29 cellular contexts compared by ENCODE assay signal in the genomic region with DNA sequence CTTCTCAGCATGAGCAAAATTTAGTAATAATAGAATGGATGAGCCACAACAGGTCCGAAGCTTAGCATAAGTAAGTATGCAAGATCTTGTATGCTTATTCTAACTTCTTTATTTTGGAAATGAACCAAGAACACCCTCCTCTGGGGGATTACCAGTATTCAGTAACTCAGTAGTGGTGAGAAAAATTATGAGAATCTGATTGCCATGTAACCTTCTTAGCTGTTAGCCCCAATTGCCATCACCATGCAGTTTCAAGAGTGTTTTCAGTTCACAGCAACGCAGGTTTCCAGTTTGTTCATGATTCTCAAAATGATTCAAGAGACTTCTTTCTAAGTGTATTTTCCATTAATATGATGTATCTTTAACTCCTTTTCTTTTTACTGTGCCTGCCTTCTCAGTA.
"Had no signal": no experiment of that assay in that cellular context is flagged by ENCODE, and none has a peak within 500 bp of the region (broad histone marks: within the 10 kb centered on the region; RNA-seq: fewer than 3 reads in every experiment).

No MANE protein-coding gene starts in this region.

- H3K9me3 ChIP-seq: colonic mucosa, esophagus muscularis mucosa, esophagus squamous epithelium, gastrocnemius medialis, gastroesophageal sphincter had no signal

- H3K36me3 ChIP-seq: colonic mucosa, esophagus muscularis mucosa, esophagus squamous epithelium, gastrocnemius medialis, gastroesophageal sphincter, heart left ventricle, heart right ventricle had no signal

- H3K4me3 ChIP-seq: colonic mucosa, coronary artery, dorsolateral prefrontal cortex, esophagus muscularis mucosa, esophagus squamous epithelium, gastrocnemius medialis, gastroesophageal sphincter, heart left ventricle, heart right ventricle had no signal

- H3K27ac ChIP-seq: colonic mucosa, coronary artery, dorsolateral prefrontal cortex, epithelial cell of prostate, esophagus muscularis mucosa, esophagus squamous epithelium, foreskin keratinocyte, gastrocnemius medialis, gastroesophageal sphincter, heart left ventricle, heart right ventricle had no signal

- H3K27me3 ChIP-seq: colonic mucosa, dorsolateral prefrontal cortex, esophagus muscularis mucosa, esophagus squamous epithelium, foreskin keratinocyte, gastrocnemius medialis, gastroesophageal sphincter, heart left ventricle, heart right ventricle had no signal

- FAIRE-seq: colon, endometrium, endothelial cell of umbilical vein, frontal cortex had no signal

- H3K4me3 Mint-ChIP-seq: dendritic cell treated with granulocyte-macrophage colony-stimulating factor and Interleukin-4, amounts not matched to agents 40 ng/mL and 50 ng/mL, for 4 days; effector memory CD8-positive, alpha-beta T cell; endodermal cell had no signal

- H3K4me1 ChIP-seq: colonic mucosa, esophagus muscularis mucosa, esophagus squamous epithelium, foreskin keratinocyte, gastrocnemius medialis, gastroesophageal sphincter, heart left ventricle, heart right ventricle had no signal

- H3K27me3 Mint-ChIP-seq: dendritic cell treated with granulocyte-macrophage colony-stimulating factor and Interleukin-4, amounts not matched to agents 40 ng/mL and 50 ng/mL, for 4 days; effector memory CD8-positive, alpha-beta T cell had no signal

- H3K27ac Mint-ChIP-seq: dendritic cell treated with granulocyte-macrophage colony-stimulating factor and Interleukin-4, amounts not matched to agents 40 ng/mL and 50 ng/mL, for 4 days; effector memory CD8-positive, alpha-beta T cell; endodermal cell had no signal

- ATAC-seq: effector memory CD8-positive, alpha-beta T cell; esophagus mucosa; foreskin keratinocyte; gastrocnemius medialis; gastroesophageal sphincter; heart left ventricle; heart right ventricle had no signal

- DNase-seq: colonic mucosa; cortex of kidney; dermis blood vessel endothelial cell; dorsolateral prefrontal cortex; effector CD4-positive, alpha-beta T cell; effector CD8-positive, alpha-beta T cell; effector memory CD4-positive, alpha-beta T cell; effector memory CD8-positive, alpha-beta T cell; endodermal cell; erythroblast; esophagus squamous epithelium; foreskin fibroblast; foreskin keratinocyte; foreskin melanocyte; gastrocnemius medialis; glutamatergic neuron; head of caudate nucleus; heart left ventricle; heart right ventricle had no signal
